Comparison of ENCODE assay signal across 1 cellular context in the genomic region with DNA sequence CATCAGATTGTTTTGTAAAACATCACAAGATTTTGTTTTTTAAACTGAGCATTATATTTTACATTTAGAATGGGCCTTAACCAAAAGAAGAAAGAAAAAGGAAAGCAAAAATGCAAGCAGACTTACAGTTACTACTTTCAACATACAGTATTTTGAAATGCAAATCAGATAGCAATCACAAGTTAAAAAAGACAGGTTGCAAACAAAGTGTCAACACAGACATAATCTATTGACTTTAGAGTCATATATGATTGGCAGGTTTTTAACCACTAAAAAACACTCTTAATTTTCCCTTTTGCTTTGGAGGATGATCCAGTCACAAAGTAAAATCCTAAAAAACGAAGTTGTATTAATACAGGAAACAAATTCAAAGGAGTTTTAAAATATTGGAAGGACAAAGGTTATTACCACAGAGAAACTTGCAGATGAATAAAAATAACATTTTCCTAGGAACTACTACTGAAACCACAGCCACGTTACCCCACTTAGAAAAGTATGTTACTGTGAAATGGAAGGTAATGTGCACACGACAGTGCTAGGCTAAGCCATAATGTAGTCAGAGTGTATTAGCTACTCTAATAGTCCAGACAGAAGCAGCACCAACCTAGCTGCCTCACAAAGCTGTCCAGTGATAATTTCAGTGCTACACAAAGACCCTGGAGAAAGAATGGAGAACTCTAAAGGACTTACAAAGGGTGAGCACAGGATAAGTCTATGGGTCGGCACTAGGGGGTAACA.
TF ChIP-seq lines count a peak whose summit lies in the region.

No MANE protein-coding gene starts in this region.

TF ChIP-seq in IMR-90, 13 proteins besides CTCF, POLR2A, EP300 and RAD21 (continued from another document):
- no peak for TF ChIP-seq USF2 (IDR thresholded peaks at IDR 0.05; ENCODE audit: low read depth, low read length)
